In genomic region chr19:9539201-9539600, GRCh38 we compare ENCODE assay signal across 1 cellular context.
TF ChIP-seq lines count a peak whose summit lies in the region.

No MANE protein-coding gene starts in this region.

TF ChIP-seq in K562, 482 proteins besides CTCF, POLR2A, EP300 and RAD21:
- TF ChIP-seq TRIM24 (IDR thresholded peaks at IDR 0.05) = peak in 1 of 2 experiments; percentile 30; a peak in 2 of 4 replicates
- TF ChIP-seq CBX3 (IDR thresholded peaks at IDR 0.05; ENCODE audit: borderline replicate concordance in 1 of 2, low read length in 2 of 2) = peak in 1 of 2 experiments; percentile 33; a peak in 1 of 3 replicates
- TF ChIP-seq ZNF280A (IDR thresholded peaks at IDR 0.05; ENCODE audit: low read depth, partially characterized antibody) = peak; percentile 67
- TF ChIP-seq CBX1 (IDR thresholded peaks at IDR 0.05; ENCODE audit: low read depth) = peak; percentile 23; the same call in 1 of the 2 replicates
- 0 out of 2 replicates have a peak, but pooled peaks have one; percentile 5 for TF ChIP-seq ZNF584 (CRISPR knock-in tag; IDR thresholded peaks at IDR 0.05; ENCODE audit: low read depth)
- TF ChIP-seq TRIM28 (IDR thresholded peaks at IDR 0.05) = peak; percentile 81
- peak; percentile 20; the same call in 1 of the 2 replicates for TF ChIP-seq CREM (IDR thresholded peaks at IDR 0.05; ENCODE audit: low read depth)
- TF ChIP-seq YY1 (IDR thresholded peaks at IDR 0.05; ENCODE audit: borderline replicate concordance in 1 of 3, control insufficient read depth in 1 of 3, extremely low read depth in 1 of 3, insufficient read depth in 3 of 3, insufficient read length in 1 of 3, insufficient replicate concordance in 2 of 3, low read depth in 1 of 3, low read length in 2 of 3) = peak in 1 of 3 experiments; percentile 30
- peak; percentile 80; the same call in 1 of the 2 replicates for TF ChIP-seq CBX5 (IDR thresholded peaks at IDR 0.05; ENCODE audit: borderline replicate concordance, low read depth)
